In genomic region chr17:14068542-14069250, GRCh38 we compare ENCODE assay signal across 8 cellular contexts. TPM values are rescaled to one million over a fixed set of nuclear protein-coding genes. Genes with fewer than 3 reads are reported as not detected.
A peak's percentile ranks its signal among the peaks of the same experiment; 100 is the strongest.
DNase-seq lines count a peak whose midpoint lies in the region; ATAC-seq and TF ChIP-seq lines count a peak whose summit lies in the region.

No MANE protein-coding gene starts in this region.

- TF ChIP-seq CTCF in BJ (IDR thresholded peaks at IDR 0.05; ENCODE audit: insufficient read depth, low read depth, low read length) (no peak), NB4 (IDR thresholded peaks at IDR 0.05; ENCODE audit: low read depth, low read length) (no peak), ovary (IDR thresholded peaks at IDR 0.05) (no peak)

- H3K4me1 ChIP-seq in endocrine pancreas (ENCODE audit: control insufficient read depth, insufficient read depth, low read length) = peaks cover 19% of the 10 kb centered on the region
- H3K4me1 ChIP-seq in ovary (ENCODE audit: insufficient read depth) = peaks cover 7% of the 10 kb centered on the region

- TF ChIP-seq EP300 in ovary (IDR thresholded peaks at IDR 0.05) = no peak

- H3K9ac ChIP-seq in endocrine pancreas (ENCODE audit: control insufficient read depth, insufficient read depth, low read length) = peak overlapping the region; percentile 44

- ATAC-seq in GM21390 (IDR thresholded peaks at IDR 0.05; ENCODE audit: unreplicated experiment) = peak; percentile 17

- H3K27ac ChIP-seq in ovary = no peak overlapping the region

- 9 to 18% (median 12%) methylated on average over 25 of the region's 25 CpGs for WGBS in ovary, 3 donors

- no peaks in the 10 kb centered on the region for H3K36me3 ChIP-seq in BJ (ENCODE audit: control insufficient read depth, insufficient read depth, low read length)
- H3K36me3 ChIP-seq in endocrine pancreas (ENCODE audit: control insufficient read depth, insufficient read depth, low read length) = no peaks in the 10 kb centered on the region
- H3K36me3 ChIP-seq in ovary = peaks cover 3% of the 10 kb centered on the region

- POLR2A ChIA-PET in BJ (lab: Charles Lee) = no interaction called here

- TF ChIP-seq POLR2A in NB4 (IDR thresholded peaks at IDR 0.05; ENCODE audit: extremely low read depth, insufficient read length) (no peak), ovary (IDR thresholded peaks at IDR 0.05) (no peak)

- H3K9me3 ChIP-seq in endocrine pancreas (ENCODE audit: control insufficient read depth, low read length) = no peaks in the 10 kb centered on the region
- H3K9me3 ChIP-seq in ovary = no peaks in the 10 kb centered on the region

- DNase-seq in BJ (ENCODE audit: low read depth) (no peak), NB4 (ENCODE audit: low read depth) (peak; percentile 30), ovary (no peak), NCI-H187 (lab: John Stamatoyannopoulos, UW) (no peak), cerebellar nuclear complex (lab: John Stamatoyannopoulos, UW) (no peak), NCI-H2171 (lab: John Stamatoyannopoulos, UW) (no peak)

- H3K27me3 ChIP-seq in BJ (ENCODE audit: control insufficient read depth, insufficient read depth, low read length) (no peaks in the 10 kb centered on the region), endocrine pancreas (ENCODE audit: control insufficient read depth, insufficient read depth, low read length) (no peaks in the 10 kb centered on the region), ovary (no peaks in the 10 kb centered on the region)

- CTCF ChIA-PET in BJ (lab: Yijun Ruan, JAX) = no interaction called here

- peak overlapping the region; percentile 80 for H3K4me3 ChIP-seq in BJ (ENCODE audit: low read depth, low read length)
- peak overlapping the region; percentile 96 for H3K4me3 ChIP-seq in NB4 (ENCODE audit: low read depth, low read length)
- peak overlapping the region; percentile 75 for H3K4me3 ChIP-seq in endocrine pancreas (ENCODE audit: control insufficient read depth, insufficient read depth, low read length)
- peak overlapping the region; percentile 94 for H3K4me3 ChIP-seq in ovary

- intact Hi-C loops in ovary (cut with DNase I) = no loop called here

RNA-seq across cellular contexts. Expression of gene COX10, which starts 0.6 kb away (rescaled TPM):
- polyA plus RNA-seq in BJ (2011; rRNA removed) = 11.9 and 13.1 TPM in 2 replicates
- polyA minus RNA-seq in BJ (2011; rRNA and poly(A)+ RNA removed) = 14.0 and 20.8 TPM in 2 replicates
- 10 to 100 TPM in 5 of 7 donors, 1 to 10 TPM in 2; 7.5 to 15.3 (median 11.9) TPM for total RNA-seq in ovary
- 10 to 100 TPM in 1 of 2 donors, 1 to 10 TPM in 1; 5.1 to 11.7 TPM for polyA plus RNA-seq in ovary
